ENCODE assay signal across 28 cellular contexts in the genomic region with DNA sequence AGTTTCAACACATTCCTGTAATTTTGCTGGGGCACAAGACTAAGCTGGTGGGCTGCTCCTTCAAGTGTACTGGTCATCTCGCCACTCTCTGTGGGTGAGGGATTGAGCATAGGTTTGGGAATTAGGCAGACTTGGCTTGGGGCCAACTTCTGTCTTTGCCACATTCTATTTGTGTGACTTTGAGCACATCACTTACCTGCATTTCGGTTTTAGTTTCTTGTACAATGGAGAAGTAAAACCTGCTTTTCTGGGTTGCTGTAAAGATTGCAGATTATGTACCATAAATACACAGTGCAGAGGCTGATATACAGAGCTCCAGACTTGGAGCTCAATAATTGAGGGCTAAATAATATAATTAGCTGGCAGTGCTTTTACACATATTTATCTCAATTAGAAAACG.
DNase-seq lines count a peak whose midpoint lies in the region; ATAC-seq and TF ChIP-seq lines count a peak whose summit lies in the region.
"Had no signal": no experiment of that assay in that cellular context is flagged by ENCODE, and none has a peak within 500 bp of the region (broad histone marks: within the 10 kb centered on the region; RNA-seq: fewer than 3 reads in every experiment).

No MANE protein-coding gene starts in this region.

- H3K36me3 ChIP-seq in OCI-LY7 (ENCODE audit: insufficient read depth, low read length) (no peaks in the 10 kb centered on the region), BE2C (no peaks in the 10 kb centered on the region)
- H3K36me3 ChIP-seq: ascending aorta, pancreas, Peyer's patch, right atrium auricular region, SJCRH30, thyroid gland had no signal

- H3K4me3 ChIP-seq in OCI-LY7 (ENCODE audit: low read depth, low read length, poor library complexity, severe bottlenecking) (no peak overlapping the region), BE2C (ENCODE audit: low read depth, low read length) (no peak overlapping the region)
- H3K4me3 ChIP-seq: ascending aorta, pancreas, Peyer's patch, right atrium auricular region, SJCRH30, thyroid gland had no signal

- ATAC-seq in GM18867 (IDR thresholded peaks at IDR 0.05; ENCODE audit: unreplicated experiment) (peak; percentile 87), GM21576 (IDR thresholded peaks at IDR 0.05; ENCODE audit: unreplicated experiment) (peak; percentile 70), HG03280 (IDR thresholded peaks at IDR 0.05; ENCODE audit: unreplicated experiment) (peak; percentile 69), HG03135 (IDR thresholded peaks at IDR 0.05; ENCODE audit: unreplicated experiment) (no peak)
- ATAC-seq: activated CD4-positive, CD25-positive, alpha-beta regulatory T cell treated with anti-CD3 and anti-CD28 coated beads, Interleukin-2, amount 50 U/mL, for 24 hours; left ventricle myocardium superior; natural killer cell treated with Interleukin-12 subunit alpha and Interleukin-12 subunit beta and Interleukin-15 and Interleukin-18, amount 100 ng/mL, for 72 hours; pancreas; T-cell had no signal

- POLR2A ChIA-PET in OCI-LY7 (lab: Charles Lee) = no interaction called here

- intact Hi-C loops in OCI-LY7 (cut with micrococcal nuclease; ENCODE audit: unreplicated experiment) = no loop called here

- no peaks in the 10 kb centered on the region for H4K20me1 ChIP-seq in OCI-LY7 (ENCODE audit: insufficient read depth, low read length)

- no peak overlapping the region for H3K4me2 ChIP-seq in OCI-LY7 (ENCODE audit: low read length)

- CTCF ChIA-PET in OCI-LY7 (lab: Charles Lee; ENCODE audit: unreplicated experiment) = no interaction called here

- TF ChIP-seq CTCF in OCI-LY7 (conservative IDR thresholded peaks at IDR 0.05; ENCODE audit: low read length) = no peak
- TF ChIP-seq CTCF in BE2C (IDR thresholded peaks at IDR 0.05; ENCODE audit: low read depth, low read length) = no peak

- H3K9me3 ChIP-seq in OCI-LY7 (ENCODE audit: low read length) (no peaks in the 10 kb centered on the region), BE2C (no peaks in the 10 kb centered on the region)
- H3K9me3 ChIP-seq: ascending aorta, pancreas, Peyer's patch, right atrium auricular region, SJCRH30, thyroid gland had no signal

- no TSS peak for BruUV-seq in OCI-LY7 (replicated peaks; lab: Mats Ljungman, UMichigan)

- no peaks in the 10 kb centered on the region for H3K9me2 ChIP-seq in OCI-LY7 (ENCODE audit: insufficient read depth, low read length)

- DNase-seq in OCI-LY7 (ENCODE audit: low spot score) (no peak), BE2C (no peak), NCI-H2196 treated with DMSO at 0.1 percent for 48 hours (lab: John Stamatoyannopoulos, UW; ENCODE audit: unreplicated experiment) (no peak)
- DNase-seq: activated CD4-positive, alpha-beta memory T cell treated with anti-CD3 and anti-CD28 coated beads for 36 hours; activated CD8-positive, alpha-beta memory T cell treated with anti-CD3 and anti-CD28 coated beads, Interleukin-2, amount 50 U/mL, for 48 hours; caudate nucleus; CD4-positive, CD25-positive, alpha-beta regulatory T cell; dermis blood vessel endothelial cell; HCEC 1CT; hypothalamus; left ventricle myocardium superior; midbrain; NCI-H1930; pancreas; Peyer's patch; stimulated activated CD4-positive, alpha-beta T cell treated with anti-CD3 and anti-CD28 coated beads, Interleukin-4, amount 100 ng/mL, for 24 hours; stimulated activated naive CD4-positive, alpha-beta T cell treated with Interleukin-2 at 50 U/mL for 16 hours; T-cell; thyroid gland had no signal

- H2AFZ ChIP-seq in OCI-LY7 (ENCODE audit: low read length) = peak overlapping the region; percentile 32; the same call in 1 of the 2 replicates

- H3K27ac ChIP-seq in OCI-LY7 (ENCODE audit: low read depth, low read length, poor library complexity, severe bottlenecking) = no peak overlapping the region
- H3K27ac ChIP-seq: ascending aorta, pancreas, Peyer's patch, right atrium auricular region, SJCRH30, thyroid gland had no signal

- H3K27me3 ChIP-seq in BE2C = peaks cover 7% of the 10 kb centered on the region; the same call in 1 of the 2 replicates
- H3K27me3 ChIP-seq: ascending aorta, pancreas, Peyer's patch, right atrium auricular region, SJCRH30, thyroid gland had no signal

- no peaks in the 10 kb centered on the region for H3K79me2 ChIP-seq in OCI-LY7 (ENCODE audit: insufficient read depth, low read depth, low read length)

- H3K4me1 ChIP-seq in OCI-LY7 (ENCODE audit: insufficient read depth, low read length, poor library complexity, severe bottlenecking) (peaks cover 3% of the 10 kb centered on the region), BE2C (no peaks in the 10 kb centered on the region)
- H3K4me1 ChIP-seq: ascending aorta, pancreas, Peyer's patch, right atrium auricular region, SJCRH30, thyroid gland had no signal
